14 cellular contexts compared by ENCODE assay signal in the genomic region with DNA sequence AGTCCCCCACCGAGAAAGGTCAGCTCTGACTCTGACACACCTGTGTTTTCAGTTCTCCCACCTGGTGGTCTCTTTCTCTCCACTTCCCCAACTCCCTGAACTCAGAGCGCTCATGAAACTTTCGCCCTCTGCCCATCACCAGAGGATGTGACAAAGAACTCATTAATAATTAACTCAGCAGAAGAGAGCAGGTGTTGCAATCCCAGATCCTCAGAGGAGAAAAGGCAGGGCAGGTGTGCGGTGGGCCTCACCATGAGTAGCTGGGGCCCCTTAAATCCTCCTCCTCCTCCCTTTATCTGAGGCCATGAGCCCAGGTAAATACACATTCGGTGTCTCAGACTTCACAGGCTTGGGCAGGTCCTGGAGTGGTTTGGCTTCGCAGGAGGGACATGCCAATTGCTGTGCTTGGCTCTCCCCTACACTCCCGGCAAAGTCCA. TPM values are rescaled to one million over a fixed set of nuclear protein-coding genes. Genes with fewer than 3 reads are reported as not detected.
DNase-seq lines count a peak whose midpoint lies in the region; ATAC-seq, FAIRE-seq and TF ChIP-seq lines count a peak whose summit lies in the region.
"Had no signal": no experiment of that assay in that cellular context is flagged by ENCODE, and none has a peak within 500 bp of the region (broad histone marks: within the 10 kb centered on the region; RNA-seq: fewer than 3 reads in every experiment).

No MANE protein-coding gene starts in this region.

- no peaks in the 10 kb centered on the region for H3K36me3 Mint-ChIP-seq in activated CD4-positive, alpha-beta memory T cell treated with anti-CD3 and anti-CD28 coated beads for 36 hours

- H3K4me1 Mint-ChIP-seq in activated CD4-positive, alpha-beta memory T cell treated with anti-CD3 and anti-CD28 coated beads for 36 hours (ENCODE audit: low read depth), result peaks cover 57% of the 10 kb centered on the region

- H3K4me3 Mint-ChIP-seq in activated CD4-positive, alpha-beta memory T cell treated with anti-CD3 and anti-CD28 coated beads for 36 hours, result no peak overlapping the region
- H3K4me3 Mint-ChIP-seq: stimulated activated naive CD8-positive, alpha-beta T cell treated with anti-CD3 and anti-CD28 coated beads, Interleukin-15, Interleukin-2, amounts not matched to agents 100 ng/mL and 50 ng/mL, for 24 hours had no signal

- no peak overlapping the region for H3K27ac Mint-ChIP-seq in activated CD4-positive, alpha-beta memory T cell treated with anti-CD3 and anti-CD28 coated beads for 36 hours

- intact Hi-C loops in prostate gland (cut with DNase I), result no loop called here
- intact Hi-C loops in activated CD4-positive, alpha-beta memory T cell treated with anti-CD3 and anti-CD28 coated beads for 36 hours (cut with micrococcal nuclease), result no loop called here

- no peaks in the 10 kb centered on the region for H3K9me3 ChIP-seq in prostate gland

- no peak overlapping the region for H3K4me3 ChIP-seq in bronchial epithelial cell (ENCODE audit: low read depth, low read length)
- H3K4me3 ChIP-seq in prostate gland, result no peak overlapping the region
- H3K4me3 ChIP-seq: skin epidermis had no signal

- DNase-seq in GM19239 (ENCODE audit: insufficient read length, low spot score) (peak; percentile 40), bronchial epithelial cell (ENCODE audit: low read depth) (peak; percentile 95), prostate gland (ENCODE audit: low spot score) (peak; percentile 55), H4 (ENCODE audit: low spot score) (no peak)
- DNase-seq in stimulated activated naive CD4-positive, alpha-beta T cell (lab: John Stamatoyannopoulos, UW), result no peak
- no peak for DNase-seq in activated CD4-positive, alpha-beta memory T cell treated with anti-CD3 and anti-CD28 coated beads for 36 hours
- DNase-seq: left ventricle myocardium superior, NCI-H774 had no signal

- no peaks in the 10 kb centered on the region for H3K27me3 ChIP-seq in bronchial epithelial cell (ENCODE audit: control insufficient read depth, insufficient read depth, low read length)
- no peaks in the 10 kb centered on the region for H3K27me3 ChIP-seq in prostate gland (replicated peaks; ENCODE audit: insufficient read depth)

- ATAC-seq in HG03139 (IDR thresholded peaks at IDR 0.05; ENCODE audit: unreplicated experiment), result peak; percentile 32

- H3K4me1 ChIP-seq in prostate gland (replicated peaks), result no peaks in the 10 kb centered on the region

- TF ChIP-seq POLR2A in prostate gland (IDR thresholded peaks at IDR 0.05), result peak; percentile 28

- no peaks in the 10 kb centered on the region for H3K9me3 Mint-ChIP-seq in activated CD4-positive, alpha-beta memory T cell treated with anti-CD3 and anti-CD28 coated beads for 36 hours
- H3K9me3 Mint-ChIP-seq: activated naive CD4-positive, alpha-beta T cell treated with anti-CD3 and anti-CD28 coated beads, Interleukin-2, amount 50 U/mL, for 72 hours; stimulated activated naive CD8-positive, alpha-beta T cell treated with anti-CD3 and anti-CD28 coated beads, Interleukin-15, Interleukin-2, amounts not matched to agents 100 ng/mL and 50 ng/mL, for 24 hours had no signal

- TF ChIP-seq CTCF in bronchial epithelial cell (IDR thresholded peaks at IDR 0.05; ENCODE audit: insufficient read depth, low read length, severe bottlenecking) (no peak), prostate gland (IDR thresholded peaks at IDR 0.05) (no peak)

- CTCF ChIA-PET in activated CD4-positive, alpha-beta memory T cell treated with anti-CD3 and anti-CD28 coated beads for 36 hours (lab: Charles Lee), result interaction anchor here (0.7 to 2.8 kb wide), 6 partner anchors 27 to 809 kb away, joined by 3 to 13 read pairs (median 5); no protein-coding TSS in a partner anchor

- H3K36me3 ChIP-seq in bronchial epithelial cell (ENCODE audit: control insufficient read depth, insufficient read depth, low read length) (peaks cover 4% of the 10 kb centered on the region), prostate gland (no peaks in the 10 kb centered on the region)

- no peaks in the 10 kb centered on the region for H3K27me3 Mint-ChIP-seq in activated CD4-positive, alpha-beta memory T cell treated with anti-CD3 and anti-CD28 coated beads for 36 hours
- H3K27me3 Mint-ChIP-seq: stimulated activated naive CD8-positive, alpha-beta T cell treated with anti-CD3 and anti-CD28 coated beads, Interleukin-15, Interleukin-2, amounts not matched to agents 100 ng/mL and 50 ng/mL, for 24 hours had no signal

- POLR2A ChIA-PET in activated CD4-positive, alpha-beta memory T cell treated with anti-CD3 and anti-CD28 coated beads for 36 hours (lab: Charles Lee), result interaction anchor here (1.4 kb wide), 1 partner anchor 12 kb away, joined by 3 read pairs; no protein-coding TSS in a partner anchor

- WGBS in prostate gland, result 50% methylated on average over 7 of the region's 7 CpGs

- peak overlapping the region; percentile 59 to 79 for H3K27ac ChIP-seq in prostate gland

- FAIRE-seq in GM19239 (lab: Jason Lieb, UNC), result peak; percentile 93
- no peak for FAIRE-seq in bronchial epithelial cell (lab: Jason Lieb, UNC)
- FAIRE-seq: G401.6, H1 had no signal

RNA-seq across cellular contexts. Expression of a gene that starts 1.7 kb away (rescaled TPM):
- 1,162 and 3,106 TPM in 2 replicates for total RNA-seq in bronchial epithelial cell
- total RNA-seq in prostate gland, result 10 to 100 TPM; 43.7 to 92.8 TPM
- 1.3 and 1.8 TPM in 2 replicates for total RNA-seq in H4 (2014; rRNA removed; shearing (Covaris generic))
- total RNA-seq in activated CD4-positive, alpha-beta memory T cell treated with anti-CD3 and anti-CD28 coated beads for 36 hours, result 10 to 100 TPM; 14.6 to 14.7 TPM

RNA-seq across cellular contexts. Expression of a gene that starts 21.3 kb away (rescaled TPM):
- total RNA-seq in bronchial epithelial cell, result 301 and 418 TPM in 2 replicates
- 10 to 100 TPM; 13.3 to 46.4 TPM for total RNA-seq in prostate gland
- total RNA-seq in H4 (2014; rRNA removed; shearing (Covaris generic)), result 0.31 TPM in 1 of 2 replicates, not detected in the other
- 10 to 100 TPM; 92.7 to 93.1 TPM for total RNA-seq in activated CD4-positive, alpha-beta memory T cell treated with anti-CD3 and anti-CD28 coated beads for 36 hours

RNA-seq across cellular contexts. Expression of a gene that starts 50.7 kb away (rescaled TPM):
- total RNA-seq in bronchial epithelial cell (4.1 and 10.5 TPM in 2 replicates), prostate gland (10 to 100 TPM in 1 of 2 donors, 1 to 10 TPM in 1; 9.3 to 29.1 TPM)
- 0.08 TPM in 1 of 2 replicates, not detected in the other for total RNA-seq in H4 (2014; rRNA removed; shearing (Covaris generic))
- total RNA-seq in activated CD4-positive, alpha-beta memory T cell treated with anti-CD3 and anti-CD28 coated beads for 36 hours, result 10 to 100 TPM; 22.4 to 23.9 TPM
- total RNA-seq: H1 had no signal

Comparison
In these comparisons a context has a peak if more than half of its experiments do, and no peak if none do; other contexts are left out.
1. DNase-seq: peak in GM19239 (single experiment), bronchial epithelial cell (single experiment) and prostate gland (single experiment); none in stimulated activated naive CD4-positive, alpha-beta T cell (0 of 6), H4 (single experiment) and activated CD4-positive, alpha-beta memory T cell treated with anti-CD3 and anti-CD28 coated beads for 36 hours (single experiment).
2. RNA of a gene that starts 1.7 kb away (total RNA-seq): 1,162 to 3,106 TPM in bronchial epithelial cell; 43.7 to 92.8 TPM in prostate gland, 14.6 to 14.7 TPM in activated CD4-positive, alpha-beta memory T cell treated with anti-CD3 and anti-CD28 coated beads for 36 hours and 1.3 to 1.8 TPM in H4; every median in the first group is over 10 times any median in the second.
3. RNA of a gene that starts 21.3 kb away (total RNA-seq): 301 to 418 TPM in bronchial epithelial cell, 92.7 to 93.1 TPM in activated CD4-positive, alpha-beta memory T cell treated with anti-CD3 and anti-CD28 coated beads for 36 hours and 13.3 to 46.4 TPM in prostate gland; 0.31 TPM in H4; every median in the first group is over 10 times any median in the second.